ENCODE assay signal across 28 cellular contexts in the genomic region with DNA sequence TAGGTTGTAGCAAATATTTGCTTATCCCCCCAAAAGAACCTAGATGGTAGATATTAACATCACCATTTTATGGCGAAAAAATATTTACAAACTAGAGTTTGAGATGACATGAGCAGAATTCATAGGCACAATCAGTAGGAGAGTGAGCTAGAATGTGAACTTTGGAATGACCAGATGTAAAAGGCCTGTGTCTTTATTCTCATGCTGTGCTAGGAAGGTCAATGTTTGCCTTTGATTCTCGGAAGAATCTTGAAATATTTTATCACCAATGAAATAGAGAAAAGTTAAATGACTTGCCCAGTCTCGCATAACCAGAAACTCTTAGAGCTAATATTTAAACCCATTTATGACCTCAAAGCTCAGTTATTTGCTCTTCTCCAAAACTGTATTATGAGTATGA. TPM values are rescaled to one million over a fixed set of nuclear protein-coding genes. Genes with fewer than 3 reads are reported as not detected.
DNase-seq lines count a peak whose midpoint lies in the region; ATAC-seq, FAIRE-seq and TF ChIP-seq lines count a peak whose summit lies in the region.
"Had no signal": no experiment of that assay in that cellular context is flagged by ENCODE, and none has a peak within 500 bp of the region (broad histone marks: within the 10 kb centered on the region; RNA-seq: fewer than 3 reads in every experiment).

No MANE protein-coding gene starts in this region.

- no peaks in the 10 kb centered on the region for H3K27me3 Mint-ChIP-seq in activated naive CD4-positive, alpha-beta T cell treated with anti-CD3 and anti-CD28 coated beads for 36 hours (ENCODE audit: low read depth)
- H3K27me3 Mint-ChIP-seq: CD4-positive, alpha-beta memory T cell; CD4-positive, CD25-positive, alpha-beta regulatory T cell had no signal

- intact Hi-C loops in body of pancreas (cut with DNase I) (no loop called here), pancreas (cut with DNase I) (no loop called here), heart right ventricle (cut with DNase I) (no loop called here)
- intact Hi-C loops in activated naive CD4-positive, alpha-beta T cell treated with anti-CD3 and anti-CD28 coated beads for 36 hours (cut with micrococcal nuclease), result no loop called here

- ATAC-seq in body of pancreas (peak; percentile 47), pancreas (peak in 3 of 4 donors; percentile 36 to 72 (median 71)), heart right ventricle (no peak)
- ATAC-seq: GM12878 had no signal

- no peak overlapping the region for H3K27ac Mint-ChIP-seq in activated naive CD4-positive, alpha-beta T cell treated with anti-CD3 and anti-CD28 coated beads for 36 hours
- H3K27ac Mint-ChIP-seq: CD14-positive monocyte; CD4-positive, alpha-beta memory T cell; CD4-positive, CD25-positive, alpha-beta regulatory T cell; CD8-positive, alpha-beta memory T cell had no signal

- no peaks in the 10 kb centered on the region for H3K4me1 Mint-ChIP-seq in activated naive CD4-positive, alpha-beta T cell treated with anti-CD3 and anti-CD28 coated beads for 36 hours (ENCODE audit: low read depth)
- H3K4me1 Mint-ChIP-seq: CD14-positive monocyte; CD4-positive, alpha-beta memory T cell; CD4-positive, CD25-positive, alpha-beta regulatory T cell; CD8-positive, alpha-beta memory T cell had no signal

- no peak for TF ChIP-seq POLR2A in body of pancreas (IDR thresholded peaks at IDR 0.05)

- no peak overlapping the region for H3K4me3 ChIP-seq in body of pancreas
- H3K4me3 ChIP-seq in pancreas, result no peak overlapping the region
- no peak overlapping the region for H3K4me3 ChIP-seq in heart right ventricle
- H3K4me3 ChIP-seq: BLaER1, GM12878 had no signal

- H3K36me3 ChIP-seq in body of pancreas (replicated peaks in 1 of 2; ENCODE audit: insufficient read depth in 1 of 2, low read depth in 2 of 2) (no peaks in the 10 kb centered on the region), pancreas (no peaks in the 10 kb centered on the region), heart right ventricle (no peaks in the 10 kb centered on the region)
- H3K36me3 ChIP-seq: BE2C, BLaER1 had no signal

- no peak for FAIRE-seq in pancreas (lab: Jason Lieb, UNC)
- FAIRE-seq: A204.1, GM12878, GM12892, GM18507 had no signal

- TF ChIP-seq CTCF in body of pancreas (IDR thresholded peaks at IDR 0.05) (no peak), pancreas (IDR thresholded peaks at IDR 0.05) (no peak), heart right ventricle (IDR thresholded peaks at IDR 0.05) (no peak)

- H3K36me3 Mint-ChIP-seq in activated naive CD4-positive, alpha-beta T cell treated with anti-CD3 and anti-CD28 coated beads for 36 hours (ENCODE audit: low read depth), result no peaks in the 10 kb centered on the region
- H3K36me3 Mint-ChIP-seq: CD14-positive monocyte; CD4-positive, alpha-beta memory T cell; CD4-positive, CD25-positive, alpha-beta regulatory T cell; CD8-positive, alpha-beta memory T cell had no signal

- H3K4me3 Mint-ChIP-seq in activated naive CD4-positive, alpha-beta T cell treated with anti-CD3 and anti-CD28 coated beads for 36 hours, result no peak overlapping the region
- H3K4me3 Mint-ChIP-seq: CD14-positive monocyte; CD4-positive, alpha-beta memory T cell; CD4-positive, CD25-positive, alpha-beta regulatory T cell; CD8-positive, alpha-beta memory T cell had no signal

- DNase-seq in body of pancreas, result no peak
- DNase-seq in pancreas, result no peak
- no peak for DNase-seq in heart right ventricle
- no peak for DNase-seq in activated naive CD4-positive, alpha-beta T cell treated with anti-CD3 and anti-CD28 coated beads for 36 hours
- DNase-seq in DMS153 treated with DMSO at 0.1 percent for 48 hours (lab: John Stamatoyannopoulos, UW; ENCODE audit: unreplicated experiment), result no peak
- DNase-seq: 8988T; ACHN; BE2C; C1 segment of cervical spinal cord; CD4-positive, alpha-beta memory T cell; CD4-positive, CD25-positive, alpha-beta regulatory T cell; CD8-positive, alpha-beta memory T cell; COR-L47; DMS53; DMS79; DND-41; EL; GDM1 had no signal

- peaks cover 2% of the 10 kb centered on the region for H3K9me3 Mint-ChIP-seq in activated naive CD4-positive, alpha-beta T cell treated with anti-CD3 and anti-CD28 coated beads for 36 hours

- no peaks in the 10 kb centered on the region for H3K27me3 ChIP-seq in body of pancreas
- no peaks in the 10 kb centered on the region for H3K27me3 ChIP-seq in pancreas
- H3K27me3 ChIP-seq in heart right ventricle, result no peaks in the 10 kb centered on the region
- H3K27me3 ChIP-seq: BE2C, BLaER1 had no signal

- H3K27ac ChIP-seq in body of pancreas (no peak overlapping the region), pancreas (peak overlapping the region in 2 of 4 donors; percentile 1 to 35), heart right ventricle (no peak overlapping the region)
- H3K27ac ChIP-seq: BLaER1 had no signal

- 35 to 39% methylated on average over 3 of the region's 3 CpGs for WGBS in body of pancreas, 2 donors
- 35 to 45% methylated on average over 3 of the region's 3 CpGs for WGBS in pancreas, 2 donors
- 87 to 93% methylated on average over 3 of the region's 3 CpGs for WGBS in heart right ventricle, 2 donors

- no peaks in the 10 kb centered on the region for H3K9me3 ChIP-seq in body of pancreas
- H3K9me3 ChIP-seq in pancreas, result no peaks in the 10 kb centered on the region
- no peaks in the 10 kb centered on the region for H3K9me3 ChIP-seq in heart right ventricle
- H3K9me3 ChIP-seq: BE2C, BLaER1 had no signal

- peaks cover 20% of the 10 kb centered on the region for H3K4me1 ChIP-seq in body of pancreas
- peaks cover 0 to 33% (median 0%) of the 10 kb centered on the region in 3 donors for H3K4me1 ChIP-seq in pancreas
- H3K4me1 ChIP-seq in heart right ventricle, result no peaks in the 10 kb centered on the region
- H3K4me1 ChIP-seq: BE2C had no signal

- CTCF ChIA-PET in activated naive CD4-positive, alpha-beta T cell treated with anti-CD3 and anti-CD28 coated beads for 36 hours (lab: Charles Lee), result no interaction called here

RNA-seq across cellular contexts. Expression of a gene that starts 9.2 kb away (rescaled TPM):
- total RNA-seq in body of pancreas, result 100 to 1,000 TPM; 171 to 673 TPM
- 1,000 to 10,000 TPM in 4 of 6 donors, 100 to 1,000 TPM in 1, 10 to 100 TPM in 1; 46.6 to 5,387 (median 1,714) TPM for total RNA-seq in pancreas
- polyA plus RNA-seq in pancreas, result 100 to 1,000 TPM in 1 of 2 donors, 10 to 100 TPM in 1; 73.2 to 997 TPM
- under 1 TPM in 1 of 10 donors, not detected in 9; 0.35 TPM for total RNA-seq in heart right ventricle
- under 1 TPM in 1 of 2 donors, not detected in 1; 0.06 TPM for polyA plus RNA-seq in heart right ventricle
- not detected for total RNA-seq in activated naive CD4-positive, alpha-beta T cell treated with anti-CD3 and anti-CD28 coated beads for 36 hours
- total RNA-seq: A673; CD4-positive, alpha-beta memory T cell; CD4-positive, CD25-positive, alpha-beta regulatory T cell; CD8-positive, alpha-beta memory T cell; Daoy; G401 had no signal
- polyA plus RNA-seq: AG04450; CD14-positive monocyte; CD4-positive, alpha-beta memory T cell; CD4-positive, CD25-positive, alpha-beta regulatory T cell; CD8-positive, alpha-beta memory T cell; GM12878 had no signal

Comparison
In these comparisons a context has a peak if more than half of its experiments do, and no peak if none do; other contexts are left out.
1. ATAC-seq: peak in body of pancreas (single experiment) and pancreas (3 of 4); none in heart right ventricle (0 of 8).
2. RNA of a gene that starts 9.2 kb away (total RNA-seq): 46.6 to 5,387 TPM in pancreas and 171 to 673 TPM in body of pancreas; 0.35 TPM in heart right ventricle and not detected in activated naive CD4-positive, alpha-beta T cell treated with anti-CD3 and anti-CD28 coated beads for 36 hours; every median in the first group is over 10 times any median in the second.